8 cellular contexts compared by ENCODE assay signal in genomic region chr12:120230326-120230973, GRCh38. TPM values are rescaled to one million over a fixed set of nuclear protein-coding genes. Genes with fewer than 3 reads are reported as not detected.
DNase-seq lines count a peak whose midpoint lies in the region; ATAC-seq, FAIRE-seq and TF ChIP-seq lines count a peak whose summit lies in the region.

No MANE protein-coding gene starts in this region.

- TF ChIP-seq POLR2A in GM12892 (IDR thresholded peaks at IDR 0.05; ENCODE audit: low read depth, low read length) = no peak

- H3K9me3 ChIP-seq in BE2C (no peaks in the 10 kb centered on the region), heart right ventricle (no peaks in the 10 kb centered on the region)

- FAIRE-seq in GM12892 (lab: Jason Lieb, UNC) = no peak

- H3K9me3 Mint-ChIP-seq in activated naive CD8-positive, alpha-beta T cell (ENCODE audit: low read depth) = no peaks in the 10 kb centered on the region

- 9 to 15% methylated on average over 9 of the region's 9 CpGs for WGBS in heart right ventricle, 2 donors

- intact Hi-C loops in heart right ventricle (cut with DNase I) = no loop called here

- DNase-seq in BE2C (peak; percentile 79), HUDEP-2 (lab: John Stamatoyannopoulos, UW; ENCODE audit: unreplicated experiment in 76 of 76) (peak in 50 of 76 experiments; percentile 12 to 73 (median 42)), heart right ventricle (peak; percentile 64 to 75), retina (peak; percentile 61), GM12892 (ENCODE audit: insufficient read length) (no peak)
- DNase-seq in activated effector memory CD4-positive, alpha-beta T cell treated with Interleukin-2 at 50 U/mL for 16 hours = no peak

- TF ChIP-seq CTCF in BE2C (IDR thresholded peaks at IDR 0.05; ENCODE audit: low read depth, low read length) (no peak), heart right ventricle (IDR thresholded peaks at IDR 0.05) (no peak)

- no peaks in the 10 kb centered on the region for H3K36me3 Mint-ChIP-seq in activated naive CD8-positive, alpha-beta T cell

- peak overlapping the region; percentile 49 to 96 (median 92) for H3K27ac ChIP-seq in heart right ventricle

- peak overlapping the region; percentile 95 for H3K27ac Mint-ChIP-seq in activated naive CD8-positive, alpha-beta T cell

- peak overlapping the region; percentile 78 for H3K4me3 Mint-ChIP-seq in activated naive CD8-positive, alpha-beta T cell

- H3K36me3 ChIP-seq in BE2C (no peaks in the 10 kb centered on the region), heart right ventricle (peaks cover 0 to 22% (median 5%) of the 10 kb centered on the region in 9 donors)

- peak; percentile 8 to 66 (median 46) for ATAC-seq in heart right ventricle
- no peak for ATAC-seq in HG02870 (IDR thresholded peaks at IDR 0.05; ENCODE audit: unreplicated experiment)

- H3K4me1 ChIP-seq in BE2C = peaks cover 50% of the 10 kb centered on the region
- peaks cover 69 to 100% (median 94%) of the 10 kb centered on the region in 9 donors for H3K4me1 ChIP-seq in heart right ventricle

- peaks cover 82% of the 10 kb centered on the region for H3K4me1 Mint-ChIP-seq in activated naive CD8-positive, alpha-beta T cell (ENCODE audit: low read depth)

- H3K27me3 ChIP-seq in BE2C = no peaks in the 10 kb centered on the region
- no peaks in the 10 kb centered on the region for H3K27me3 ChIP-seq in heart right ventricle

- H3K27me3 Mint-ChIP-seq in activated naive CD8-positive, alpha-beta T cell = no peaks in the 10 kb centered on the region

- H3K4me3 ChIP-seq in BE2C (ENCODE audit: low read depth, low read length) = no peak overlapping the region; the same call in 1 of the 2 replicates
- peak overlapping the region in 6 of 10 donors; percentile 2 to 29 (median 12) for H3K4me3 ChIP-seq in heart right ventricle

RNA-seq across cellular contexts. Expression of gene RPLP0, which starts 29.5 kb away (rescaled TPM):
- 4,768 TPM for polyA plus RNA-seq in BE2C (2012; ENCODE audit: insufficient read depth, insufficient read length, low read depth)
- total RNA-seq in heart right ventricle = 1,000 to 10,000 TPM in 1 of 10 donors, 100 to 1,000 TPM in 9; 578 to 1,255 (median 694) TPM
- 1,000 to 10,000 TPM in 1 of 2 donors, 100 to 1,000 TPM in 1; 852 to 3,129 TPM for polyA plus RNA-seq in heart right ventricle
- polyA plus RNA-seq in GM12892 (2012; ENCODE audit: missing spikeins) = 6,108 TPM

RNA-seq across cellular contexts. Expression of gene PXN, which starts 35.1 kb away (rescaled TPM):
- polyA plus RNA-seq in BE2C (2012; ENCODE audit: insufficient read depth, insufficient read length, low read depth) = 12.6 TPM
- 10 to 100 TPM; 52.0 to 83.7 (median 63.3) TPM for total RNA-seq in heart right ventricle
- polyA plus RNA-seq in heart right ventricle = 100 to 1,000 TPM in 1 of 2 donors, 10 to 100 TPM in 1; 41.2 to 123 TPM
- polyA plus RNA-seq in GM12892 (2012; ENCODE audit: missing spikeins) = 16.2 TPM

RNA-seq across cellular contexts. Expression of gene GCN1, which starts 35.9 kb away (rescaled TPM):
- 108 TPM for polyA plus RNA-seq in BE2C (2012; ENCODE audit: insufficient read depth, insufficient read length, low read depth)
- total RNA-seq in heart right ventricle = 10 to 100 TPM; 30.4 to 41.3 (median 35.0) TPM
- 10 to 100 TPM in 1 of 2 donors, 1 to 10 TPM in 1; 9.7 to 17.2 TPM for polyA plus RNA-seq in heart right ventricle
- polyA plus RNA-seq in GM12892 (2012; ENCODE audit: missing spikeins) = 40.5 TPM

Comparison
In these comparisons a context has a peak if more than half of its experiments do, and no peak if none do; other contexts are left out.
1. DNase-seq: peak in BE2C (single experiment), HUDEP-2 (50 of 76), heart right ventricle (2 of 2) and retina (single experiment); none in GM12892 (single experiment) and activated effector memory CD4-positive, alpha-beta T cell treated with Interleukin-2 at 50 U/mL for 16 hours (single experiment).